In genomic region chr10:58625070-58625469, GRCh38 we compare ENCODE assay signal across 13 cellular contexts.
A peak's percentile ranks its signal among the peaks of the same experiment; 100 is the strongest.
DNase-seq lines count a peak whose midpoint lies in the region; TF ChIP-seq lines count a peak whose summit lies in the region.
"Had no signal": no experiment of that assay in that cellular context is flagged by ENCODE, and none has a peak within 500 bp of the region (broad histone marks: within the 10 kb centered on the region; RNA-seq: fewer than 3 reads in every experiment).

No MANE protein-coding gene starts in this region.

- H3K9me3 ChIP-seq in adipocyte (ENCODE audit: control insufficient read depth, low read length), result no peaks in the 10 kb centered on the region
- H3K9me3 ChIP-seq in smooth muscle cell (replicated peaks; ENCODE audit: low read depth), result no peaks in the 10 kb centered on the region

- 43% methylated on average over 3 of the region's 3 CpGs for WGBS in smooth muscle cell (ENCODE audit: low lambda C conversion rate)

- H3K27me3 ChIP-seq in adipocyte (replicated peaks; ENCODE audit: control insufficient read depth, insufficient read depth, low read length) (no peaks in the 10 kb centered on the region), smooth muscle cell (ENCODE audit: low read depth) (no peaks in the 10 kb centered on the region)

- peaks cover 4% of the 10 kb centered on the region for H4K20me1 ChIP-seq in smooth muscle cell (ENCODE audit: low read depth)

- H3K27ac ChIP-seq in smooth muscle cell (ENCODE audit: low read depth), result peak overlapping the region; percentile 38

- H3K4me2 ChIP-seq in smooth muscle cell, result peak overlapping the region; percentile 4

- TF ChIP-seq CTCF in foreskin fibroblast (IDR thresholded peaks at IDR 0.05; ENCODE audit: low read depth, low read length), result no peak
- no peak for TF ChIP-seq CTCF in smooth muscle cell (IDR thresholded peaks at IDR 0.05; ENCODE audit: borderline replicate concordance, insufficient read depth, poor library complexity, severe bottlenecking)

- peak; percentile 22 for DNase-seq in H4 (ENCODE audit: low spot score)
- peak; percentile 83 for DNase-seq in adipocyte (ENCODE audit: low read depth)
- DNase-seq in foreskin fibroblast, result peak; percentile 87 to 92
- no peak for DNase-seq in smooth muscle cell (lab: John Stamatoyannopoulos, UW; ENCODE audit: unreplicated experiment)
- no peak for DNase-seq in NCI-H345 treated with DMSO at 0.1 percent for 48 hours (lab: John Stamatoyannopoulos, UW; ENCODE audit: unreplicated experiment)
- DNase-seq in stimulated activated CD4-positive, alpha-beta T cell treated with anti-CD3 and anti-CD28 coated beads, Interleukin-4, amount 100 ng/mL, for 1 hour, result no peak
- no peak for DNase-seq in DMS53 (lab: John Stamatoyannopoulos, UW)
- DNase-seq: activated CD4-positive, CD25-positive, alpha-beta regulatory T cell treated with anti-CD3 and anti-CD28 coated beads, Interleukin-2, amount 50 U/mL, for 72 hours; Calu3; hippocampal formation; NCI-H345; nephron progenitor cell; small intestine had no signal

- peaks cover 13% of the 10 kb centered on the region for H3K79me2 ChIP-seq in smooth muscle cell (ENCODE audit: low read depth)

- H3K4me1 ChIP-seq in adipocyte (ENCODE audit: control insufficient read depth, insufficient read depth, low read length) (peaks cover 34% of the 10 kb centered on the region), smooth muscle cell (ENCODE audit: low read depth) (no peaks in the 10 kb centered on the region)

- H3K9ac ChIP-seq in adipocyte (ENCODE audit: low read length) (no peak overlapping the region), smooth muscle cell (ENCODE audit: low read depth) (no peak overlapping the region)

- no peaks in the 10 kb centered on the region for H3F3A ChIP-seq in smooth muscle cell (ENCODE audit: low read depth)

- peaks cover 3% of the 10 kb centered on the region for H3K36me3 ChIP-seq in adipocyte (ENCODE audit: control insufficient read depth, insufficient read depth, low read length, severe bottlenecking)
- H3K36me3 ChIP-seq in smooth muscle cell (ENCODE audit: low read depth), result no peaks in the 10 kb centered on the region

- no peak overlapping the region for H3K4me3 ChIP-seq in adipocyte (ENCODE audit: low read length)
- H3K4me3 ChIP-seq in foreskin fibroblast (ENCODE audit: low read depth in 1 of 2, low read length in 2 of 2), result no peak overlapping the region
- H3K4me3 ChIP-seq in smooth muscle cell, result no peak overlapping the region

- H2AFZ ChIP-seq in smooth muscle cell (ENCODE audit: low read depth), result no peak overlapping the region

Comparison
In these comparisons a context has a peak if more than half of its experiments do, and no peak if none do; other contexts are left out.
1. DNase-seq: peak in H4 (single experiment), adipocyte (single experiment) and foreskin fibroblast (2 of 2); none in smooth muscle cell (single experiment), NCI-H345 treated with DMSO at 0.1 percent for 48 hours (single experiment), stimulated activated CD4-positive, alpha-beta T cell treated with anti-CD3 and anti-CD28 coated beads, Interleukin-4, amount 100 ng/mL, for 1 hour (single experiment) and DMS53 (single experiment).